1 cellular context compared by ENCODE assay signal in the genomic region with DNA sequence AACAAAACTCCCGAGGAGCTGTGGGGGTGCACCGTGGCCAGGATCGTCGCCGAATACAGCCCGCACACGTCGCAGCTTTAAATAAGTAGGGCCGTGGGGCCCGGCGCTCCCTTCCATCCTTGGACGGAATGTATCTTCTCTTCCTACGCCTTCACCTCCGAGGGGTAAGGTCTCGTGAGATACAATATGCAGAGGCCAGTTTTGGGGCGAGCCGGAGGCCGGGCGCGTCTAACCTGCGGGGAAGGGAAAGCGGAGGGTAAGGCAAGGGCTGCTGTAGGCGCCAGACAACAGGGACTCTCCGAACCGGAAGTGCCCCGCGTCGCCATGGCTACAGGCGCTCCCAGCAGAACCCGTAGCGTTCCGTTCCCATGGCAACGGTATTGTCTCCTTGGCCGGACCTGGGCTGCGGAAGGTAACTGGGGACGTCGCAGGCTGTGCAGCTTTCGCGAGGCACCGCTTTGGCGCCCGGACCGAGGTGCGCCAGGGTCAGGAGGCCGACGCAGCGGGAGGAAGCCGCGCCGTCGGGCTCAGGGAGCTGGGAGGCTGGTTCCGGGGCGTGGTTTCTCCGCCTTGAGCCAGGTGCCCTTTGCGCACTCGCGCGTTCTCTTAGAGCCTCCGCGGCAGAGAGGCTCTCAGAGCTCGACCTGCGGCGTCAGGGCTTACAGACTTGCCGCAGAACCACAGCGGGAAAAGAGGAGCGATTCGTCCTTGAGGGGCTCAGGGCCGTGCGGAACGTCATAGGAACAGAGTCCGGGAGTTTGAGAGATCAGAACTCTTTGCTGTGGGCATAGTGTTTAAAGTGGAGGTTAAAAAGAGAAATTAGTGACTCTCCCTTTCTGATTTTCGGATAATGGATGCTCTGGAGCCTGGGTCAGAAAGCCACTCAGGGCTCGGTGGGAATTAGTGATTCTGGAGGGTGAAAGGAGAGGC.
TF ChIP-seq lines count a peak whose summit lies in the region.

Gene TTC23L, plus strand, starts transcription at position 380 of the 930 bp plus-strand sequence. CDS start 1,508 bp downstream, outside the sequence.

TF ChIP-seq in A549, 52 proteins besides CTCF, POLR2A, EP300 and RAD21 (continued from another document):
- TF ChIP-seq RCOR1 (IDR thresholded peaks at IDR 0.05; ENCODE audit: low read depth, low read length) (no peak), SMC3 (IDR thresholded peaks at IDR 0.05) (peak; percentile 21; the same call in 1 of the 3 replicates), JUN (IDR thresholded peaks at IDR 0.05) (peak; percentile 49 to 67; a peak in 4 of 5 replicates), ZNF302 (CRISPR knock-in tag; IDR thresholded peaks at IDR 0.05) (no peak), RFX5 (IDR thresholded peaks at IDR 0.05) (peak; percentile 69; the same call in 1 of the 2 replicates), NPAS2 (CRISPR knock-in tag; IDR thresholded peaks at IDR 0.05; ENCODE audit: borderline replicate concordance) (no peak)
